10 cellular contexts compared by ENCODE assay signal in the genomic region with DNA sequence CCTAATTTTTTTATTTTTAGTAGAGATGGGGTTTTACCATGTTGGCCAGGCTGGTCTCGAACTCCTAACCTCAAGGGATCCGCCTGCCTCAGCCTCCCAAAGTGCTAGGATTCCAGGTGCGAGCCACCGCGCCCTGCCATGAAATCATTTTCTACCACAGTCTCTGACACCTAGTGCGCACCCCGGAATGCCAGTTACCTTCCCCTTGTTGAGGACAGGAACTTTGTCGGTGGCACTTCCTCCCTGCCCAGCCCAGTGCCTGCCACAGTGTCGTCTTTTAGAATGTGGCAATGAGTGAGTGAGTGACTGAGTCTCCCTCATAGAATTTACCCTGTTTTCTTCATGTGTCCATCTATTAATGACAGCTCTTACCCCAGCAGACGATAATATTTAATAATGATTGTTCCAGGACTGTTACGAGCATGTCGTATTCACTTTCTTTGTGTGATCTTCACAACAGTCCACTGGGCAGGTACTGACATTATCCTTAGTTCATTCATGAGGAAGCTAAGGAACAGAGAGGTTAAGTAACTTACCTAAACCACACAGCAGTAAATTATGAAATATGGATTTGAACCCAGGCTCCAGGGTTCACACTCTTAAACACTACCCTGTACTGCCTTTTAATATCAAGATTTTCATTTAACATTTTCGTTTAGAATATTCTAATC. TPM values are rescaled to one million over a fixed set of nuclear protein-coding genes. Genes with fewer than 3 reads are reported as not detected.
A peak's percentile ranks its signal among the peaks of the same experiment; 100 is the strongest.
DNase-seq lines count a peak whose midpoint lies in the region; ATAC-seq, FAIRE-seq and TF ChIP-seq lines count a peak whose summit lies in the region.
"Had no signal": no experiment of that assay in that cellular context is flagged by ENCODE, and none has a peak within 500 bp of the region (broad histone marks: within the 10 kb centered on the region; RNA-seq: fewer than 3 reads in every experiment).

No MANE protein-coding gene starts in this region.

- H3K27me3 Mint-ChIP-seq in activated CD8-positive, alpha-beta T cell treated with anti-CD3 and anti-CD28 coated beads, Interleukin-2, amount 10 ng/mL, durations not matched to agents 7 days and 5 days (ENCODE audit: low read depth), result no peaks in the 10 kb centered on the region
- no peaks in the 10 kb centered on the region for H3K27me3 Mint-ChIP-seq in type B pancreatic cell

- peak overlapping the region; percentile 78 for H3K4me3 Mint-ChIP-seq in activated CD8-positive, alpha-beta T cell treated with anti-CD3 and anti-CD28 coated beads, Interleukin-2, amount 10 ng/mL, durations not matched to agents 7 days and 5 days
- peak overlapping the region; percentile 90 for H3K4me3 Mint-ChIP-seq in type B pancreatic cell

- no peak for DNase-seq in heart left ventricle
- no peak for DNase-seq in left cardiac atrium
- no peak for DNase-seq in activated CD8-positive, alpha-beta T cell treated with anti-CD3 and anti-CD28 coated beads, Interleukin-2, amount 10 ng/mL, durations not matched to agents 7 days and 5 days
- no peak for DNase-seq in keratinocyte (ENCODE audit: low read depth, low spot score)
- no peak for DNase-seq in type B pancreatic cell (ENCODE audit: extremely low spot score, unreplicated experiment)
- no peak for DNase-seq in inferior parietal cortex (ENCODE audit: extremely low spot score)
- DNase-seq in stimulated activated CD8-positive, alpha-beta memory T cell treated with anti-CD3 and anti-CD28 coated beads, Interleukin-4, amount 100 ng/mL, for 48 hours, result no peak
- DNase-seq: NCI-H524 treated with DMSO at 0.1 percent for 48 hours had no signal

- dilution Hi-C loops in keratinocyte (cut with MboI; ENCODE audit: extremely low pct_ligation_motif_present, low sequenced_read_pairs), result no loop called here

- H3K27me3 ChIP-seq in heart left ventricle, result no peaks in the 10 kb centered on the region
- peaks cover 4% of the 10 kb centered on the region for H3K27me3 ChIP-seq in keratinocyte (ENCODE audit: control insufficient read depth, extremely low read depth, insufficient read depth, low read length)

- peak overlapping the region; percentile 80 for H3K4me2 ChIP-seq in keratinocyte (ENCODE audit: control insufficient read depth, extremely low read depth, insufficient read depth, low read depth, low read length)

- TF ChIP-seq CTCF in heart left ventricle (IDR thresholded peaks at IDR 0.05), result no peak
- TF ChIP-seq CTCF in keratinocyte (optimal IDR thresholded peaks at IDR 0.05 in 1 of 3, IDR thresholded peaks at IDR 0.05 in 1 of 3, conservative IDR thresholded peaks at IDR 0.05 in 1 of 3; ENCODE audit: extremely low read depth in 1 of 3, insufficient read depth in 2 of 3, low read length in 3 of 3), result no peak
- no peak for TF ChIP-seq CTCF in type B pancreatic cell (conservative IDR thresholded peaks at IDR 0.05)

- H3K9me3 Mint-ChIP-seq in activated CD8-positive, alpha-beta T cell treated with anti-CD3 and anti-CD28 coated beads, Interleukin-2, amount 10 ng/mL, durations not matched to agents 7 days and 5 days (ENCODE audit: insufficient read depth), result no peaks in the 10 kb centered on the region
- no peaks in the 10 kb centered on the region for H3K9me3 Mint-ChIP-seq in type B pancreatic cell

- intact Hi-C loops in heart left ventricle (cut with DNase I) (loop anchor here in 1 of 10 donors (5.0 kb wide), 1 partner anchor 142 kb away; no protein-coding TSS in a partner anchor), left cardiac atrium (cut with DNase I) (no loop called here)

- H3K4me3 ChIP-seq in heart left ventricle, result peak overlapping the region in 5 of 12 donors; percentile 12 to 92 (median 84)
- peak overlapping the region in 1 of 3 experiments; percentile 29 for H3K4me3 ChIP-seq in keratinocyte (ENCODE audit: control insufficient read depth in 2 of 3, extremely low read depth in 1 of 3, insufficient read depth in 2 of 3, low read depth in 1 of 3, low read length in 3 of 3)

- H3K9ac ChIP-seq in keratinocyte (ENCODE audit: control insufficient read depth, extremely low read depth, insufficient read depth, low read length), result no peak overlapping the region

- H3K36me3 ChIP-seq in heart left ventricle (peaks cover 0 to 11% (median 0%) of the 10 kb centered on the region in 9 donors), keratinocyte (ENCODE audit: control insufficient read depth in 2 of 2, extremely low read depth in 1 of 2, insufficient read depth in 2 of 2, low read length in 2 of 2) (peaks cover 3 to 17% of the 10 kb centered on the region in 2 experiments)

- peaks cover 6 to 83% (median 60%) of the 10 kb centered on the region in 12 donors for H3K4me1 ChIP-seq in heart left ventricle
- peaks cover 33% of the 10 kb centered on the region for H3K4me1 ChIP-seq in keratinocyte (ENCODE audit: control insufficient read depth, extremely low read depth, insufficient read depth, low read length)

- POLR2A ChIA-PET in activated CD8-positive, alpha-beta T cell treated with anti-CD3 and anti-CD28 coated beads, Interleukin-2, amount 10 ng/mL, durations not matched to agents 7 days and 5 days (lab: Charles Lee), result interaction anchor here (0.6 kb wide), 1 partner anchor 36 kb away, joined by 4 read pairs; no protein-coding TSS in a partner anchor

- no peak overlapping the region for H2AFZ ChIP-seq in keratinocyte (ENCODE audit: control insufficient read depth, low read length)

- WGBS in heart left ventricle, 4 donors, result 87 to 91% (median 88%) methylated on average over 13 of the region's 13 CpGs

- H4K20me1 ChIP-seq in keratinocyte (ENCODE audit: control insufficient read depth, extremely low read depth, insufficient read depth, low read length), result peaks cover 28% of the 10 kb centered on the region

- FAIRE-seq in keratinocyte (lab: Jason Lieb, UNC), result no peak

- H3K27ac ChIP-seq in heart left ventricle, result peak overlapping the region in 10 of 12 donors; percentile 58 to 97 (median 90)
- no peak overlapping the region for H3K27ac ChIP-seq in keratinocyte (ENCODE audit: control insufficient read depth, insufficient read depth, low read length)

- H3K9me1 ChIP-seq in keratinocyte (ENCODE audit: control insufficient read depth, extremely low read depth, insufficient read depth, low read length), result peaks cover 9% of the 10 kb centered on the region

- no peak for TF ChIP-seq POLR2A in heart left ventricle (IDR thresholded peaks at IDR 0.05)

- H3K27ac Mint-ChIP-seq in activated CD8-positive, alpha-beta T cell treated with anti-CD3 and anti-CD28 coated beads, Interleukin-2, amount 10 ng/mL, durations not matched to agents 7 days and 5 days, result no peak overlapping the region
- peak overlapping the region; percentile 89 for H3K27ac Mint-ChIP-seq in type B pancreatic cell

- H3K9me3 ChIP-seq in heart left ventricle (no peaks in the 10 kb centered on the region), keratinocyte (ENCODE audit: control insufficient read depth, low read depth, low read length) (no peaks in the 10 kb centered on the region)

- ATAC-seq in heart left ventricle, result no peak
- no peak for ATAC-seq in left cardiac atrium
- ATAC-seq in activated CD8-positive, alpha-beta T cell treated with anti-CD3 and anti-CD28 coated beads, Interleukin-2, amount 10 ng/mL, durations not matched to agents 7 days and 5 days, result no peak
- ATAC-seq in GM21447 (IDR thresholded peaks at IDR 0.05; ENCODE audit: unreplicated experiment), result no peak

- peaks cover 50% of the 10 kb centered on the region for H3K79me2 ChIP-seq in keratinocyte (ENCODE audit: control insufficient read depth, insufficient read depth, low read length)

- peaks cover 42% of the 10 kb centered on the region for H3K4me1 Mint-ChIP-seq in activated CD8-positive, alpha-beta T cell treated with anti-CD3 and anti-CD28 coated beads, Interleukin-2, amount 10 ng/mL, durations not matched to agents 7 days and 5 days (ENCODE audit: low read depth)
- peaks cover 18% of the 10 kb centered on the region for H3K4me1 Mint-ChIP-seq in type B pancreatic cell (ENCODE audit: unreplicated experiment)

- peaks cover 4% of the 10 kb centered on the region for H3K36me3 Mint-ChIP-seq in activated CD8-positive, alpha-beta T cell treated with anti-CD3 and anti-CD28 coated beads, Interleukin-2, amount 10 ng/mL, durations not matched to agents 7 days and 5 days (ENCODE audit: low read depth)
- no peaks in the 10 kb centered on the region for H3K36me3 Mint-ChIP-seq in type B pancreatic cell

- CTCF ChIA-PET in activated CD8-positive, alpha-beta T cell treated with anti-CD3 and anti-CD28 coated beads, Interleukin-2, amount 10 ng/mL, durations not matched to agents 7 days and 5 days (lab: Charles Lee), result no interaction called here

RNA-seq across cellular contexts. Expression of a gene that starts 1.8 kb away (rescaled TPM):
- total RNA-seq in heart left ventricle (10 to 100 TPM; 20.7 to 57.9 (median 40.3) TPM), left cardiac atrium (10 to 100 TPM; 40.1 to 41.2 TPM), type B pancreatic cell (ENCODE audit: low replicate concordance) (43.7 and 60.5 TPM in 2 replicates)
- polyA plus RNA-seq in heart left ventricle (10 to 100 TPM; 20.0 to 21.7 TPM), keratinocyte (15.9 to 21.4 TPM (median 16.9 TPM) in 3 replicates)
- total RNA-seq in activated CD8-positive, alpha-beta T cell treated with anti-CD3 and anti-CD28 coated beads, Interleukin-2, amount 10 ng/mL, durations not matched to agents 7 days and 5 days, result 10 to 100 TPM; 24.1 to 26.4 TPM
- polyA plus RNA-seq in keratinocyte (2011; ENCODE audit: low read depth), result 106 TPM
- polyA plus RNA-seq in keratinocyte (2011; cell fraction: cytosol; rRNA removed), result 16.4 and 16.8 TPM in 2 replicates
- polyA plus RNA-seq in keratinocyte (2011; cell fraction: nucleus; rRNA removed), result 49.0 and 59.1 TPM in 2 replicates
- polyA plus RNA-seq in keratinocyte (2012; ENCODE audit: low replicate concordance), result 23.6 and 56.7 TPM in 2 replicates
- polyA minus RNA-seq in keratinocyte, result 29.7 to 51.6 TPM (median 37.4 TPM) in 3 replicates
- 8.6 TPM for polyA minus RNA-seq in keratinocyte (2011; cell fraction: cytosol; rRNA and poly(A)+ RNA removed)
- polyA minus RNA-seq in keratinocyte (2011; cell fraction: nucleus; rRNA and poly(A)+ RNA removed), result 20.7 and 28.1 TPM in 2 replicates

RNA-seq across cellular contexts. Expression of a gene that starts 20.1 kb away (rescaled TPM):
- total RNA-seq in heart left ventricle (not detected), left cardiac atrium (not detected), type B pancreatic cell (ENCODE audit: low replicate concordance) (0.24 and 0.53 TPM in 2 replicates)
- polyA plus RNA-seq in heart left ventricle (not detected), keratinocyte (not detected in 3 replicates)
- total RNA-seq in activated CD8-positive, alpha-beta T cell treated with anti-CD3 and anti-CD28 coated beads, Interleukin-2, amount 10 ng/mL, durations not matched to agents 7 days and 5 days, result not detected
- not detected for polyA plus RNA-seq in keratinocyte (2011; ENCODE audit: low read depth)
- not detected in 2 replicates for polyA plus RNA-seq in keratinocyte (2011; cell fraction: cytosol; rRNA removed)
- not detected in 2 replicates for polyA plus RNA-seq in keratinocyte (2011; cell fraction: nucleus; rRNA removed)
- not detected in 2 replicates for polyA plus RNA-seq in keratinocyte (2012; ENCODE audit: low replicate concordance)
- polyA minus RNA-seq in keratinocyte, result not detected in 3 replicates
- polyA minus RNA-seq in keratinocyte (2011; cell fraction: cytosol; rRNA and poly(A)+ RNA removed), result not detected
- polyA minus RNA-seq in keratinocyte (2011; cell fraction: nucleus; rRNA and poly(A)+ RNA removed), result not detected in 2 replicates
- total RNA-seq: glomerular endothelial cell had no signal

RNA-seq across cellular contexts. Expression of a gene that starts 57.3 kb away (rescaled TPM):
- total RNA-seq in heart left ventricle (10 to 100 TPM; 20.7 to 36.8 (median 26.5) TPM), left cardiac atrium (10 to 100 TPM; 19.1 to 28.9 TPM), type B pancreatic cell (ENCODE audit: low replicate concordance) (35.6 and 37.4 TPM in 2 replicates)
- polyA plus RNA-seq in heart left ventricle (10 to 100 TPM; 28.9 to 40.7 TPM), keratinocyte (24.7 to 31.4 TPM (median 29.5 TPM) in 3 replicates)
- total RNA-seq in activated CD8-positive, alpha-beta T cell treated with anti-CD3 and anti-CD28 coated beads, Interleukin-2, amount 10 ng/mL, durations not matched to agents 7 days and 5 days, result 10 to 100 TPM; 31.7 to 34.4 TPM
- 13.3 TPM for polyA plus RNA-seq in keratinocyte (2011; ENCODE audit: low read depth)
- 15.9 and 24.7 TPM in 2 replicates for polyA plus RNA-seq in keratinocyte (2011; cell fraction: cytosol; rRNA removed)
- polyA plus RNA-seq in keratinocyte (2011; cell fraction: nucleus; rRNA removed), result 56.1 and 56.4 TPM in 2 replicates
- polyA plus RNA-seq in keratinocyte (2012; ENCODE audit: low replicate concordance), result 24.9 and 32.2 TPM in 2 replicates
- 12.2 to 20.5 TPM (median 19.8 TPM) in 3 replicates for polyA minus RNA-seq in keratinocyte
- 19.2 TPM for polyA minus RNA-seq in keratinocyte (2011; cell fraction: cytosol; rRNA and poly(A)+ RNA removed)
- 19.1 and 27.1 TPM in 2 replicates for polyA minus RNA-seq in keratinocyte (2011; cell fraction: nucleus; rRNA and poly(A)+ RNA removed)
